1 cellular context compared by ENCODE assay signal in the genomic region with DNA sequence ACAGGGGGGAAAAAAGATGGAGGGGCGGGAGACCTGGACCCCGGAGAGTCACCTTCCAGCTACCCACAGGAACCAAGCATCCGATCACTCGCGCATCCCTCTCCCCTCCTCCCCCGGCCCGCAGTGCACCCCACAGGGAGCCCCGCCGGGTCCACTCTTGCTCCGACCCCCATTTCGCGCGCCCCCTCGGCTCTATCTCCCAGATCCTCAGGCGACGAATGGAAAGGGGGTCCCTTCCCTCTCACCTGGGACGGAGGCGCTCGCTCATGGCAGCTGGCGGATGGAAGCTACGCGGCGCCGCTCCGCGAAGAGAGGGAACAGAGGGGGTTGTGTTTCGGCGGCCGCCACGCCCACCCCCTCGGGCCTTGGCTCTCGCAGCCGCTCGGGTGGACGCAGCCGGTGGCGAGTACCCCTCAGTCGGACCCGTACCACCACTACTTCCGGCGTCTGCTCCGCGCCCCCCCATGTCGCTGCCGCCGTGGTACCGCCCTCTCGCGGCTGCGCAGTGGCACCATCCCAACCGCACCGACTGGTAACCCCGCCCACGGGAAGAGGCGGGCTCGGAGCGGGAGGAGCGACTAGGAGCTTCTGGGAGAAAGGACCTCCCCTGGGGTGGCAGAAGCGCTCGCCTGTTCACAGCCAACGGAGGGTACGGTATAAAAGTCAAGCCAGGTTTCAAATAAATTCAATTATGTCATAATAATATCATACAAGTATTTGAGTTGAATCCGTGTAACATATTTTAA.
TF ChIP-seq lines count a peak whose summit lies in the region.

No MANE protein-coding gene starts in this region.

TF ChIP-seq in HepG2, 621 proteins besides CTCF, POLR2A, EP300 and RAD21 (continued from another document and continues in another):
- TF ChIP-seq TERF1 (CRISPR knock-in tag; IDR thresholded peaks at IDR 0.05) = no peak
- TF ChIP-seq ATRX (CRISPR knock-in tag; IDR thresholded peaks at IDR 0.05; ENCODE audit: borderline replicate concordance) = no peak
- TF ChIP-seq FOSL1 (CRISPR knock-in tag; IDR thresholded peaks at IDR 0.05; ENCODE audit: borderline replicate concordance) = no peak
- peak; percentile 78; the same call in 1 of the 2 replicates for TF ChIP-seq ZNF274 (CRISPR knock-in tag; IDR thresholded peaks at IDR 0.05)
- TF ChIP-seq GLMP (CRISPR knock-in tag; IDR thresholded peaks at IDR 0.05; ENCODE audit: borderline replicate concordance) = no peak
- peak; percentile 79 for TF ChIP-seq KDM5B (CRISPR knock-in tag; IDR thresholded peaks at IDR 0.05; ENCODE audit: borderline replicate concordance)
- TF ChIP-seq ISL2 (CRISPR knock-in tag; IDR thresholded peaks at IDR 0.05) = peak; percentile 85
- peak; percentile 92; the same call in 1 of the 2 replicates for TF ChIP-seq CBX5 (CRISPR knock-in tag; IDR thresholded peaks at IDR 0.05; ENCODE audit: borderline replicate concordance)
- peak; percentile 55; the same call in 1 of the 2 replicates for TF ChIP-seq HNRNPUL1 (IDR thresholded peaks at IDR 0.05; ENCODE audit: low read depth, low read length)
- peak; percentile 92; the same call in 1 of the 2 replicates for TF ChIP-seq SIN3A (IDR thresholded peaks at IDR 0.05; ENCODE audit: borderline replicate concordance, low read depth, low read length)
- TF ChIP-seq ZBTB3 (CRISPR knock-in tag; IDR thresholded peaks at IDR 0.05; ENCODE audit: borderline replicate concordance, low read depth) = 0 out of 2 replicates have a peak, but pooled peaks have one; percentile 78
- TF ChIP-seq ZFP82 (CRISPR knock-in tag; IDR thresholded peaks at IDR 0.05; ENCODE audit: borderline replicate concordance) = peak; percentile 85; the same call in 1 of the 2 replicates
- TF ChIP-seq ZNF530 (CRISPR knock-in tag; IDR thresholded peaks at IDR 0.05; ENCODE audit: low read depth) = no peak
- no peak for TF ChIP-seq MYPOP (CRISPR knock-in tag; IDR thresholded peaks at IDR 0.05)
- TF ChIP-seq ZZZ3 (CRISPR knock-in tag; IDR thresholded peaks at IDR 0.05; ENCODE audit: borderline replicate concordance) = no peak; the same call in 1 of the 2 replicates
- TF ChIP-seq MXD4 (CRISPR knock-in tag; IDR thresholded peaks at IDR 0.05) = peak; percentile 88
- TF ChIP-seq HMGXB3 (CRISPR knock-in tag; IDR thresholded peaks at IDR 0.05; ENCODE audit: borderline replicate concordance) = no peak
- no peak for TF ChIP-seq NFE2L2 (IDR thresholded peaks at IDR 0.05; ENCODE audit: low read length)
- TF ChIP-seq ELF3 (CRISPR knock-in tag; IDR thresholded peaks at IDR 0.05) = peak; percentile 78; the same call in 1 of the 2 replicates
- TF ChIP-seq, protein P1, sequence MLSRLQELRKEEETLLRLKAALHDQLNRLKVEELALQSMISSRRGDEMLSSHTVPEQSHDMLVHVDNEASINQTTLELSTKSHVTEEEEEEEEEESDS (CRISPR knock-in tag; IDR thresholded peaks at IDR 0.05; ENCODE audit: borderline replicate concordance) = peak; percentile 51; the same call in 1 of the 2 replicates
- TF ChIP-seq ATF6 (CRISPR knock-in tag; conservative IDR thresholded peaks at IDR 0.05) = 0 out of 2 replicates have a peak, but pooled peaks have one; percentile 15
- TF ChIP-seq, protein P2, sequence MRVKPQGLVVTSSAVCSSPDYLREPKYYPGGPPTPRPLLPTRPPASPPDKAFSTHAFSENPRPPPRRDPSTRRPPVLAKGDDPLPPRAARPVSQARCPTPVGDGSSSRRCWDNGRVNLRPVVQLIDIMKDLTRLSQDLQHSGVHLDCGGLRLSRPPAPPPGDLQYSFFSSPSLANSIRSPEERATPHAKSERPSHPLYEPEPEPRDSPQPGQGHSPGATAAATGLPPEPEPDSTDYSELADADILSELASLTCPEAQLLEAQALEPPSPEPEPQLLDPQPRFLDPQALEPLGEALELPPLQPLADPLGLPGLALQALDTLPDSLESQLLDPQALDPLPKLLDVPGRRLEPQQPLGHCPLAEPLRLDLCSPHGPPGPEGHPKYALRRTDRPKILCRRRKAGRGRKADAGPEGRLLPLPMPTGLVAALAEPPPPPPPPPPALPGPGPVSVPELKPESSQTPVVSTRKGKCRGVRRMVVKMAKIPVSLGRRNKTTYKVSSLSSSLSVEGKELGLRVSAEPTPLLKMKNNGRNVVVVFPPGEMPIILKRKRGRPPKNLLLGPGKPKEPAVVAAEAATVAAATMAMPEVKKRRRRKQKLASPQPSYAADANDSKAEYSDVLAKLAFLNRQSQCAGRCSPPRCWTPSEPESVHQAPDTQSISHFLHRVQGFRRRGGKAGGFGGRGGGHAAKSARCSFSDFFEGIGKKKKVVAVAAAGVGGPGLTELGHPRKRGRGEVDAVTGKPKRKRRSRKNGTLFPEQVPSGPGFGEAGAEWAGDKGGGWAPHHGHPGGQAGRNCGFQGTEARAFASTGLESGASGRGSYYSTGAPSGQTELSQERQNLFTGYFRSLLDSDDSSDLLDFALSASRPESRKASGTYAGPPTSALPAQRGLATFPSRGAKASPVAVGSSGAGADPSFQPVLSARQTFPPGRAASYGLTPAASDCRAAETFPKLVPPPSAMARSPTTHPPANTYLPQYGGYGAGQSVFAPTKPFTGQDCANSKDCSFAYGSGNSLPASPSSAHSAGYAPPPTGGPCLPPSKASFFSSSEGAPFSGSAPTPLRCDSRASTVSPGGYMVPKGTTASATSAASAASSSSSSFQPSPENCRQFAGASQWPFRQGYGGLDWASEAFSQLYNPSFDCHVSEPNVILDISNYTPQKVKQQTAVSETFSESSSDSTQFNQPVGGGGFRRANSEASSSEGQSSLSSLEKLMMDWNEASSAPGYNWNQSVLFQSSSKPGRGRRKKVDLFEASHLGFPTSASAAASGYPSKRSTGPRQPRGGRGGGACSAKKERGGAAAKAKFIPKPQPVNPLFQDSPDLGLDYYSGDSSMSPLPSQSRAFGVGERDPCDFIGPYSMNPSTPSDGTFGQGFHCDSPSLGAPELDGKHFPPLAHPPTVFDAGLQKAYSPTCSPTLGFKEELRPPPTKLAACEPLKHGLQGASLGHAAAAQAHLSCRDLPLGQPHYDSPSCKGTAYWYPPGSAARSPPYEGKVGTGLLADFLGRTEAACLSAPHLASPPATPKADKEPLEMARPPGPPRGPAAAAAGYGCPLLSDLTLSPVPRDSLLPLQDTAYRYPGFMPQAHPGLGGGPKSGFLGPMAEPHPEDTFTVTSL (CRISPR knock-in tag; IDR thresholded peaks at IDR 0.05; ENCODE audit: borderline replicate concordance) = peak; percentile 84
- no peak for TF ChIP-seq PTBP1 (IDR thresholded peaks at IDR 0.05; ENCODE audit: low read depth, low read length, poor library complexity, severe bottlenecking)
- no peak for TF ChIP-seq RFX1 (IDR thresholded peaks at IDR 0.05)
- TF ChIP-seq SCMH1 (CRISPR knock-in tag; IDR thresholded peaks at IDR 0.05; ENCODE audit: borderline replicate concordance) = no peak
- TF ChIP-seq ZSCAN31 (CRISPR knock-in tag; IDR thresholded peaks at IDR 0.05; ENCODE audit: low read depth) = peak; percentile 78
- no peak for TF ChIP-seq PLRG1 (conservative IDR thresholded peaks at IDR 0.05)
- peak; percentile 76; the same call in 1 of the 2 replicates for TF ChIP-seq ZNF792 (CRISPR knock-in tag; IDR thresholded peaks at IDR 0.05)
- TF ChIP-seq ZBTB7A (CRISPR knock-in tag; IDR thresholded peaks at IDR 0.05) = peak; percentile 63; the same call in 1 of the 2 replicates
- TF ChIP-seq HNF4G (IDR thresholded peaks at IDR 0.05; ENCODE audit: borderline replicate concordance, low read depth, low read length) = no peak
- peak; percentile 67; the same call in 1 of the 2 replicates for TF ChIP-seq HNF4G (CRISPR knock-in tag; IDR thresholded peaks at IDR 0.05; ENCODE audit: borderline replicate concordance, low read depth)
- TF ChIP-seq, protein P3, sequence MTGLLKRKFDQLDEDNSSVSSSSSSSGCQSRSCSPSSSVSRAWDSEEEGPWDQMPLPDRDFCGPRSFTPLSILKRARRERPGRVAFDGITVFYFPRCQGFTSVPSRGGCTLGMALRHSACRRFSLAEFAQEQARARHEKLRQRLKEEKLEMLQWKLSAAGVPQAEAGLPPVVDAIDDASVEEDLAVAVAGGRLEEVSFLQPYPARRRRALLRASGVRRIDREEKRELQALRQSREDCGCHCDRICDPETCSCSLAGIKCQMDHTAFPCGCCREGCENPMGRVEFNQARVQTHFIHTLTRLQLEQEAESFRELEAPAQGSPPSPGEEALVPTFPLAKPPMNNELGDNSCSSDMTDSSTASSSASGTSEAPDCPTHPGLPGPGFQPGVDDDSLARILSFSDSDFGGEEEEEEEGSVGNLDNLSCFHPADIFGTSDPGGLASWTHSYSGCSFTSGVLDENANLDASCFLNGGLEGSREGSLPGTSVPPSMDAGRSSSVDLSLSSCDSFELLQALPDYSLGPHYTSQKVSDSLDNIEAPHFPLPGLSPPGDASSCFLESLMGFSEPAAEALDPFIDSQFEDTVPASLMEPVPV (CRISPR knock-in tag; IDR thresholded peaks at IDR 0.05) = peak; percentile 84
- TF ChIP-seq ZNF337 (CRISPR knock-in tag; IDR thresholded peaks at IDR 0.05; ENCODE audit: borderline replicate concordance, low read depth) = 0 out of 2 replicates have a peak, but pooled peaks have one; percentile 56
